17 cellular contexts compared by ENCODE assay signal in genomic region chr10:123886292-123886691, GRCh38. TPM values are rescaled to one million over a fixed set of nuclear protein-coding genes. Genes with fewer than 3 reads are reported as not detected.
DNase-seq lines count a peak whose midpoint lies in the region; ATAC-seq, FAIRE-seq and TF ChIP-seq lines count a peak whose summit lies in the region.
"Had no signal": no experiment of that assay in that cellular context is flagged by ENCODE, and none has a peak within 500 bp of the region (broad histone marks: within the 10 kb centered on the region; RNA-seq: fewer than 3 reads in every experiment).

No MANE protein-coding gene starts in this region.

- peaks cover 0 to 87% (median 85%) of the 10 kb centered on the region in 4 donors for H3K4me1 ChIP-seq in esophagus muscularis mucosa
- H3K4me1 ChIP-seq: BLaER1 had no signal

- 69% methylated on average over 6 of the region's 6 CpGs for WGBS in esophagus muscularis mucosa

- no peaks in the 10 kb centered on the region for H3K9me3 ChIP-seq in esophagus muscularis mucosa
- H3K9me3 ChIP-seq: BLaER1 had no signal

- TF ChIP-seq CTCF in esophagus muscularis mucosa (IDR thresholded peaks at IDR 0.05) = no peak

- no peak overlapping the region for H3K4me3 ChIP-seq in esophagus muscularis mucosa
- H3K4me3 ChIP-seq: BLaER1 had no signal

- H3K27ac ChIP-seq in esophagus muscularis mucosa (replicated peaks in 1 of 4) = peak overlapping the region; percentile 57 to 99 (median 88)
- H3K27ac ChIP-seq: BLaER1 had no signal

- H3K27me3 ChIP-seq in esophagus muscularis mucosa = peaks cover 0 to 3% (median 0%) of the 10 kb centered on the region in 4 donors
- H3K27me3 ChIP-seq: BLaER1 had no signal

- intact Hi-C loops in esophagus muscularis mucosa (cut with DNase I) = no loop called here

- no peak for TF ChIP-seq POLR2A in esophagus muscularis mucosa (IDR thresholded peaks at IDR 0.05; ENCODE audit: low read depth)
- TF ChIP-seq POLR2A in H54 (IDR thresholded peaks at IDR 0.05; ENCODE audit: low read depth, low read length) = no peak

- FAIRE-seq in H54 (lab: Jason Lieb, UNC) = no peak

- DNase-seq in esophagus muscularis mucosa (ENCODE audit: extremely low spot score) (no peak), midbrain (lab: John Stamatoyannopoulos, UW) (peak; percentile 37), superior temporal gyrus (ENCODE audit: extremely low spot score) (peak; percentile 63), NCI-H524 treated with DMSO at 0.1 percent for 48 hours (lab: John Stamatoyannopoulos, UW) (no peak), H54 (ENCODE audit: insufficient read length, low spot score) (no peak)
- DNase-seq: DMS 273 treated with DMSO at 0.1 percent for 48 hours, H7, KG1, NCI-H1092 treated with DMSO at 0.1 percent for 48 hours, NCI-H1694, NCI-H446, NCI-H748 treated with DMSO at 0.1 percent for 48 hours, PC-3 had no signal

- no peaks in the 10 kb centered on the region for H3K36me3 ChIP-seq in esophagus muscularis mucosa
- H3K36me3 ChIP-seq: BLaER1 had no signal

- no peak for TF ChIP-seq EP300 in esophagus muscularis mucosa (IDR thresholded peaks at IDR 0.05)

- no peak for ATAC-seq in GM19395 (IDR thresholded peaks at IDR 0.05; ENCODE audit: unreplicated experiment)
- ATAC-seq in HG03571 (IDR thresholded peaks at IDR 0.05; ENCODE audit: unreplicated experiment) = no peak
- ATAC-seq: PC-3 had no signal

RNA-seq across cellular contexts. Expression of gene CPXM2, which starts 5.3 kb away (rescaled TPM):
- total RNA-seq in esophagus muscularis mucosa = 100 to 1,000 TPM in 2 of 4 donors, 10 to 100 TPM in 2; 56.8 to 150 (median 96.9) TPM
- total RNA-seq: M059J, PC-3 had no signal

Comparison
In these comparisons a context has a peak if more than half of its experiments do, and no peak if none do; other contexts are left out.
1. DNase-seq: peak in midbrain (single experiment) and superior temporal gyrus (single experiment); none in esophagus muscularis mucosa (single experiment), NCI-H524 treated with DMSO at 0.1 percent for 48 hours (single experiment) and H54 (single experiment).